17 cellular contexts compared by ENCODE assay signal in genomic region chr4:11615601-11616000, GRCh38.
DNase-seq lines count a peak whose midpoint lies in the region; ATAC-seq and TF ChIP-seq lines count a peak whose summit lies in the region.
"Had no signal": no experiment of that assay in that cellular context is flagged by ENCODE, and none has a peak within 500 bp of the region (broad histone marks: within the 10 kb centered on the region; RNA-seq: fewer than 3 reads in every experiment).

No MANE protein-coding gene starts in this region.

- H3K36me3 ChIP-seq in tibial nerve = no peaks in the 10 kb centered on the region

- no peaks in the 10 kb centered on the region for H3K9me3 ChIP-seq in tibial nerve
- H3K9me3 ChIP-seq: A549, SK-N-SH had no signal

- no peak overlapping the region for H3K27ac ChIP-seq in tibial nerve
- H3K27ac ChIP-seq: KMS-11 had no signal

- ATAC-seq in GM21786 (IDR thresholded peaks at IDR 0.05; ENCODE audit: unreplicated experiment) = no peak
- no peak for ATAC-seq in SK-N-SH treated with all-trans-retinoic acid at 6 μM for 48 hours
- ATAC-seq: A549, HepG2 had no signal

- no peak overlapping the region for H3K4me3 ChIP-seq in fibroblast of villous mesenchyme (ENCODE audit: low read depth, low read length)
- no peak overlapping the region for H3K4me3 ChIP-seq in tibial nerve
- H3K4me3 ChIP-seq: A549 had no signal

- no peak for TF ChIP-seq EP300 in tibial nerve (IDR thresholded peaks at IDR 0.05)

- peaks cover 0 to 10% (median 0%) of the 10 kb centered on the region in 4 donors for H3K4me1 ChIP-seq in tibial nerve

- DNase-seq in Ammon's horn (ENCODE audit: low spot score) (peak; percentile 55), NCI-H1092 treated with DMSO at 0.1 percent for 48 hours (lab: John Stamatoyannopoulos, UW) (peak; percentile 71), amniotic epithelial cell (ENCODE audit: low read depth) (peak; percentile 16), fibroblast of villous mesenchyme (ENCODE audit: low read depth) (peak; percentile 20), tibial nerve (ENCODE audit: low spot score in 2 of 2) (no peak)
- DNase-seq in effector CD4-positive, alpha-beta T cell = no peak
- DNase-seq: COR-L47, MM.1S, NCI-H1436, NCI-H526, Right ventricle myocardium superior, SK-N-SH had no signal

- no peaks in the 10 kb centered on the region for H3K27me3 ChIP-seq in tibial nerve

- WGBS in tibial nerve, 2 donors = 45 to 52% methylated on average over 7 of the region's 7 CpGs

- no peak for TF ChIP-seq POLR2A in tibial nerve (IDR thresholded peaks at IDR 0.05)

- TF ChIP-seq CTCF in fibroblast of villous mesenchyme (IDR thresholded peaks at IDR 0.05; ENCODE audit: insufficient read depth, low read depth, low read length) (no peak), tibial nerve (IDR thresholded peaks at IDR 0.05) (no peak)

TF ChIP-seq in SK-N-SH treated with all-trans-retinoic acid at 6 μM for 48 hours, 23 proteins besides CTCF, POLR2A, EP300 and RAD21:
- TF ChIP-seq, protein P1, sequence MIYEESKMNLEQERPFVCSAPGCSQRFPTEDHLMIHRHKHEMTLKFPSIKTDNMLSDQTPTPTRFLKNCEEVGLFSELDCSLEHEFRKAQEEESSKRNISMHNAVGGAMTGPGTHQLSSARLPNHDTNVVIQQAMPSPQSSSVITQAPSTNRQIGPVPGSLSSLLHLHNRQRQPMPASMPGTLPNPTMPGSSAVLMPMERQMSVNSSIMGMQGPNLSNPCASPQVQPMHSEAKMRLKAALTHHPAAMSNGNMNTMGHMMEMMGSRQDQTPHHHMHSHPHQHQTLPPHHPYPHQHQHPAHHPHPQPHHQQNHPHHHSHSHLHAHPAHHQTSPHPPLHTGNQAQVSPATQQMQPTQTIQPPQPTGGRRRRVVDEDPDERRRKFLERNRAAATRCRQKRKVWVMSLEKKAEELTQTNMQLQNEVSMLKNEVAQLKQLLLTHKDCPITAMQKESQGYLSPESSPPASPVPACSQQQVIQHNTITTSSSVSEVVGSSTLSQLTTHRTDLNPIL (CRISPR knock-in tag; IDR thresholded peaks at IDR 0.05; ENCODE audit: low read depth) = no peak
- TF ChIP-seq GLIS3 (CRISPR knock-in tag; IDR thresholded peaks at IDR 0.05) (no peak), ZNF70 (CRISPR knock-in tag; IDR thresholded peaks at IDR 0.05) (no peak), ZC3H10 (CRISPR knock-in tag; IDR thresholded peaks at IDR 0.05) (no peak), BACH2 (CRISPR knock-in tag; IDR thresholded peaks at IDR 0.05; ENCODE audit: borderline replicate concordance) (no peak), TOX (CRISPR knock-in tag; IDR thresholded peaks at IDR 0.05; ENCODE audit: borderline replicate concordance) (no peak), TCF4 (CRISPR knock-in tag; IDR thresholded peaks at IDR 0.05; ENCODE audit: borderline replicate concordance) (no peak), ARNTL (CRISPR knock-in tag; IDR thresholded peaks at IDR 0.05; ENCODE audit: borderline replicate concordance, low read depth) (no peak), ISL1 (CRISPR knock-in tag; IDR thresholded peaks at IDR 0.05) (no peak)

Comparison
In these comparisons a context has a peak if more than half of its experiments do, and no peak if none do; other contexts are left out.
1. DNase-seq: peak in Ammon's horn (single experiment), NCI-H1092 treated with DMSO at 0.1 percent for 48 hours (single experiment), amniotic epithelial cell (single experiment) and fibroblast of villous mesenchyme (single experiment); none in tibial nerve (0 of 2) and effector CD4-positive, alpha-beta T cell (single experiment).